ENCODE assay signal across 14 cellular contexts in genomic region chr3:81967362-81967761, GRCh38.
DNase-seq lines count a peak whose midpoint lies in the region; ATAC-seq, FAIRE-seq and TF ChIP-seq lines count a peak whose summit lies in the region.
"Had no signal": no experiment of that assay in that cellular context is flagged by ENCODE, and none has a peak within 500 bp of the region (broad histone marks: within the 10 kb centered on the region; RNA-seq: fewer than 3 reads in every experiment).

No MANE protein-coding gene starts in this region.

- H3K4me1 Mint-ChIP-seq in H9 (peaks cover 48 to 50% of the 10 kb centered on the region in 2 experiments), astrocyte (ENCODE audit: low read depth, unreplicated experiment) (peaks cover 3% of the 10 kb centered on the region), T-helper 17 cell (no peaks in the 10 kb centered on the region)

- H3K79me2 ChIP-seq in H9 (ENCODE audit: insufficient read depth, low read length) (no peaks in the 10 kb centered on the region), astrocyte (ENCODE audit: insufficient read depth, low read length) (no peaks in the 10 kb centered on the region)

- H2BK15ac ChIP-seq in H9 (ENCODE audit: low read depth, low read length), result no peak overlapping the region

- no peak overlapping the region for H3K4me3 ChIP-seq in AG10803 (ENCODE audit: low read length)
- H3K4me3 ChIP-seq in astrocyte (ENCODE audit: insufficient read depth, low read depth, low read length), result no peak overlapping the region

- H3K79me1 ChIP-seq in H9 (ENCODE audit: insufficient read depth, low read depth, low read length, poor library complexity, severe bottlenecking), result no peaks in the 10 kb centered on the region

- no peak overlapping the region for H2AFZ ChIP-seq in H9 (ENCODE audit: low read length)
- no peak overlapping the region for H2AFZ ChIP-seq in astrocyte (ENCODE audit: low read depth, low read length)

- H3K4me3 Mint-ChIP-seq in H9 (no peak overlapping the region), astrocyte (ENCODE audit: unreplicated experiment) (no peak overlapping the region), T-helper 17 cell (no peak overlapping the region)
- H3K4me3 Mint-ChIP-seq: CD4-positive, alpha-beta T cell had no signal

- H3K4me1 ChIP-seq in H9 (ENCODE audit: insufficient read depth, low read length), result no peaks in the 10 kb centered on the region
- H3K4me1 ChIP-seq in astrocyte (ENCODE audit: insufficient read depth, low read length), result no peaks in the 10 kb centered on the region
- H3K4me1 ChIP-seq: Caco-2 had no signal

- no peak for FAIRE-seq in astrocyte (lab: Jason Lieb, UNC)
- FAIRE-seq: D721Med had no signal

- DNase-seq in AG10803 (ENCODE audit: low read depth) (peak; percentile 3), H9 (no peak), astrocyte (ENCODE audit: low read depth) (peak; percentile 0), head of caudate nucleus (no peak), T-helper 17 cell (no peak)
- no peak for DNase-seq in effector CD8-positive, alpha-beta T cell (lab: John Stamatoyannopoulos, UW)
- DNase-seq: ACHN; AML-193; Caco-2; CD4-positive, alpha-beta T cell; GDM1; H7 had no signal

- H3K36me3 Mint-ChIP-seq in H9 (ENCODE audit: insufficient read depth in 1 of 3, low read depth in 3 of 3) (peaks cover 6 to 17% (median 14%) of the 10 kb centered on the region in 3 experiments), astrocyte (ENCODE audit: low read depth, unreplicated experiment) (no peaks in the 10 kb centered on the region), T-helper 17 cell (ENCODE audit: low read depth) (no peaks in the 10 kb centered on the region)

- H3K9me3 ChIP-seq in H9 (ENCODE audit: control insufficient read depth, low read depth, low read length) (no peaks in the 10 kb centered on the region), astrocyte (ENCODE audit: insufficient read depth, low read depth, low read length) (no peaks in the 10 kb centered on the region), T-helper 17 cell (ENCODE audit: control insufficient read depth, low read length, poor library complexity, severe bottlenecking) (no peaks in the 10 kb centered on the region)
- H3K9me3 ChIP-seq: Caco-2 had no signal

- no peak overlapping the region for H3K56ac ChIP-seq in H9 (ENCODE audit: insufficient read length, low read depth, low read length)

- no peak overlapping the region for H3K4ac ChIP-seq in H9 (ENCODE audit: low read depth, low read length)

- H3K23ac ChIP-seq in H9 (ENCODE audit: insufficient read length, low read depth, low read length), result no peak overlapping the region

- H3K27me3 Mint-ChIP-seq in H9 (ENCODE audit: low read depth), result no peaks in the 10 kb centered on the region; the same call in 1 of the 2 replicates
- no peaks in the 10 kb centered on the region for H3K27me3 Mint-ChIP-seq in astrocyte (ENCODE audit: low read depth, unreplicated experiment)
- H3K27me3 Mint-ChIP-seq in T-helper 17 cell, result peaks cover 8% of the 10 kb centered on the region
- H3K27me3 Mint-ChIP-seq: CD4-positive, alpha-beta T cell had no signal

- H3K36me3 ChIP-seq in astrocyte (ENCODE audit: insufficient read depth, low read length), result no peaks in the 10 kb centered on the region

- H2AK5ac ChIP-seq in H9 (ENCODE audit: insufficient read length, low read length), result no peak overlapping the region

- no peaks in the 10 kb centered on the region for H4K20me1 ChIP-seq in H9 (ENCODE audit: control insufficient read depth, insufficient read depth, insufficient read length)
- H4K20me1 ChIP-seq in astrocyte (ENCODE audit: insufficient read depth, low read length), result no peaks in the 10 kb centered on the region

- no peak for ATAC-seq in T-helper 17 cell

- H3K27me3 ChIP-seq in H9 (ENCODE audit: insufficient read depth, low read length), result no peaks in the 10 kb centered on the region
- H3K27me3 ChIP-seq in astrocyte (ENCODE audit: insufficient read depth, low read length), result no peaks in the 10 kb centered on the region

- no peaks in the 10 kb centered on the region for H3K23me2 ChIP-seq in H9 (ENCODE audit: insufficient read length, low read depth, low read length, poor library complexity, severe bottlenecking)

- no peak overlapping the region for H2BK120ac ChIP-seq in H9 (ENCODE audit: low read depth, low read length, poor library complexity, severe bottlenecking)

- no peak overlapping the region for H2BK12ac ChIP-seq in H9 (ENCODE audit: insufficient read length, low read depth, low read length)

- H3K9me3 Mint-ChIP-seq in H9 (peaks cover 13 to 15% of the 10 kb centered on the region in 2 experiments), astrocyte (ENCODE audit: unreplicated experiment) (peaks cover 8% of the 10 kb centered on the region)
- H3K9me3 Mint-ChIP-seq: CD4-positive, alpha-beta T cell had no signal

- H3K27ac ChIP-seq in H9 (ENCODE audit: insufficient read length, low read depth, low read length) (no peak overlapping the region), astrocyte (ENCODE audit: low read depth, low read length) (no peak overlapping the region)
- H3K27ac ChIP-seq: C4-2B had no signal

- H2BK5ac ChIP-seq in H9 (ENCODE audit: insufficient read length, low read length), result no peak overlapping the region

- no peak overlapping the region for H4K8ac ChIP-seq in H9 (replicated peaks; ENCODE audit: insufficient read length, low read depth, low read length)

- no peak overlapping the region for H4K5ac ChIP-seq in H9 (ENCODE audit: insufficient read length, low read depth, low read length)

- no peak overlapping the region for H3K14ac ChIP-seq in H9 (ENCODE audit: insufficient read depth, low read length)

- H3K4me2 ChIP-seq in H9 (ENCODE audit: insufficient read depth, insufficient read length, low read length) (no peak overlapping the region), astrocyte (ENCODE audit: low read length) (no peak overlapping the region)

- no peak overlapping the region for H2BK20ac ChIP-seq in H9 (ENCODE audit: low read depth, low read length, poor library complexity, severe bottlenecking)

- H3T11ph ChIP-seq in H9 (ENCODE audit: low read length), result no peak overlapping the region

- intact Hi-C loops in head of caudate nucleus (cut with DNase I), result no loop called here

- H3K18ac ChIP-seq in H9 (ENCODE audit: insufficient read length, low read depth, low read length), result no peak overlapping the region

- H3K9ac ChIP-seq in H9 (ENCODE audit: extremely low read depth, insufficient read length, low read length), result no peak overlapping the region
- no peak overlapping the region for H3K9ac ChIP-seq in astrocyte (ENCODE audit: low read length)

- TF ChIP-seq CTCF in AG10803 (conservative IDR thresholded peaks at IDR 0.05; ENCODE audit: low read length) (no peak), H9 (conservative IDR thresholded peaks at IDR 0.05) (no peak), astrocyte (IDR thresholded peaks at IDR 0.05; ENCODE audit: insufficient read depth, low read depth, low read length) (no peak)

- no peak overlapping the region for H4K91ac ChIP-seq in H9 (ENCODE audit: insufficient read length, low read depth, low read length)

- H3K27ac Mint-ChIP-seq in H9 (peak overlapping the region in 2 of 3 experiments; percentile 27 to 32; a peak in 2 of 7 replicates), astrocyte (ENCODE audit: unreplicated experiment) (no peak overlapping the region), T-helper 17 cell (no peak overlapping the region)
- H3K27ac Mint-ChIP-seq: CD4-positive, alpha-beta T cell had no signal

Comparison
In these comparisons a context has a peak if more than half of its experiments do, and no peak if none do; other contexts are left out.
1. DNase-seq: peak in AG10803 (single experiment) and astrocyte (single experiment); none in H9 (single experiment), head of caudate nucleus (0 of 42), T-helper 17 cell (0 of 3) and effector CD8-positive, alpha-beta T cell (single experiment).
2. H3K27ac Mint-ChIP-seq: peak in H9 (2 of 3); none in astrocyte (single experiment) and T-helper 17 cell (single experiment).